Comparison of ENCODE assay signal across 8 cellular contexts in genomic region chr5:37005946-37006540, GRCh38.
DNase-seq lines count a peak whose midpoint lies in the region; ATAC-seq, FAIRE-seq and TF ChIP-seq lines count a peak whose summit lies in the region.

No MANE protein-coding gene starts in this region.

- H3K9me3 ChIP-seq in A549: no peaks in the 10 kb centered on the region

- peak; percentile 61 to 65 for TF ChIP-seq RAD21 in A549 (conservative IDR thresholded peaks at IDR 0.05 in 1 of 2, IDR thresholded peaks at IDR 0.05 in 1 of 2)

- H3K27me3 Mint-ChIP-seq in neural crest cell (ENCODE audit: low read depth): no peaks in the 10 kb centered on the region
- no peaks in the 10 kb centered on the region for H3K27me3 Mint-ChIP-seq in activated CD4-positive, alpha-beta T cell treated with anti-CD3 and anti-CD28 coated beads for 36 hours

- H3K4me1 Mint-ChIP-seq in neural crest cell: peaks cover 6% of the 10 kb centered on the region
- no peaks in the 10 kb centered on the region for H3K4me1 Mint-ChIP-seq in activated CD4-positive, alpha-beta T cell treated with anti-CD3 and anti-CD28 coated beads for 36 hours

- CTCF ChIA-PET in A549 (lab: Yijun Ruan, JAX): interaction anchor here (0.6 to 2.6 kb wide), 15 partner anchors 18 to 291 kb away, joined by 3 to 13 read pairs (median 4); no protein-coding TSS in a partner anchor
- CTCF ChIA-PET in GM10248 (lab: Yijun Ruan, JAX): interaction anchor here (0.9 to 5.3 kb wide), 14 partner anchors 10 to 284 kb away, joined by 3 to 50 read pairs (median 5); no protein-coding TSS in a partner anchor
- CTCF ChIA-PET in activated CD4-positive, alpha-beta T cell treated with anti-CD3 and anti-CD28 coated beads for 36 hours (lab: Charles Lee): interaction anchor here (0.7 to 3.8 kb wide), 16 partner anchors 9 to 305 kb away, joined by 3 to 29 read pairs (median 4); no protein-coding TSS in a partner anchor

- ATAC-seq in A549 (peak in 1 of 2 experiments; percentile 67; a peak in 3 of 6 replicates), GM21390 (IDR thresholded peaks at IDR 0.05; ENCODE audit: unreplicated experiment) (no peak), GM18519 (IDR thresholded peaks at IDR 0.05; ENCODE audit: low FRiP score, unreplicated experiment) (no peak)
- ATAC-seq in activated CD4-positive, alpha-beta T cell treated with anti-CD3 and anti-CD28 coated beads for 36 hours: no peak

- POLR2A ChIA-PET in A549 (lab: Yijun Ruan, JAX) (no interaction called here), GM10248 (lab: Yijun Ruan, JAX) (no interaction called here)
- POLR2A ChIA-PET in activated CD4-positive, alpha-beta T cell treated with anti-CD3 and anti-CD28 coated beads for 36 hours (lab: Charles Lee): no interaction called here

- DNase-seq in A549 (ENCODE audit: low read depth in 1 of 2, low spot score in 1 of 2) (peak; percentile 10 to 31), GM10248 (ENCODE audit: extremely low spot score) (peak; percentile 14), NCI-H526 (lab: John Stamatoyannopoulos, UW) (peak; percentile 48 to 72), dedifferentiated amniotic fluid mesenchymal stem cell (ENCODE audit: extremely low spot score) (peak; percentile 39), neural crest cell (ENCODE audit: low read depth, low spot score) (no peak)
- no peak for DNase-seq in activated CD4-positive, alpha-beta T cell treated with anti-CD3 and anti-CD28 coated beads for 36 hours

- H3K4me3 Mint-ChIP-seq in neural crest cell: no peak overlapping the region
- H3K4me3 Mint-ChIP-seq in activated CD4-positive, alpha-beta T cell treated with anti-CD3 and anti-CD28 coated beads for 36 hours: no peak overlapping the region

- H3K9me3 Mint-ChIP-seq in neural crest cell: no peaks in the 10 kb centered on the region
- no peaks in the 10 kb centered on the region for H3K9me3 Mint-ChIP-seq in activated CD4-positive, alpha-beta T cell treated with anti-CD3 and anti-CD28 coated beads for 36 hours (ENCODE audit: low read depth)

- H3K27ac Mint-ChIP-seq in neural crest cell (ENCODE audit: unreplicated experiment): no peak overlapping the region
- H3K27ac Mint-ChIP-seq in activated CD4-positive, alpha-beta T cell treated with anti-CD3 and anti-CD28 coated beads for 36 hours: no peak overlapping the region

- TF ChIP-seq EP300 in A549 (IDR thresholded peaks at IDR 0.05): no peak

- intact Hi-C loops in activated CD4-positive, alpha-beta T cell treated with anti-CD3 and anti-CD28 coated beads for 36 hours (cut with DNase I, micrococcal nuclease): loop anchor here (1.0 to 5.0 kb wide), 5 partner anchors 129 to 277 kb away; partner anchors contain the start of gene NIPBL (in 1 of the 2)

- H3K27ac ChIP-seq in A549: no peak overlapping the region

- TF ChIP-seq POLR2A in A549 (IDR thresholded peaks at IDR 0.05; ENCODE audit: low read length): no peak

- WGBS in A549 (ENCODE audit: missing lambda C conversion rate): 37% methylated on average over 5 of the region's 5 CpGs

- FAIRE-seq in A549 (lab: Jason Lieb, UNC): peak; percentile 94

- H3K4me3 ChIP-seq in A549: no peak overlapping the region

- H3K4me2 ChIP-seq in A549: no peak overlapping the region

- H3K4me1 ChIP-seq in A549: peaks cover 7% of the 10 kb centered on the region; the same call in 2 of the 3 replicates

- peaks cover 9% of the 10 kb centered on the region for H3K36me3 Mint-ChIP-seq in neural crest cell (ENCODE audit: low read depth)
- H3K36me3 Mint-ChIP-seq in activated CD4-positive, alpha-beta T cell treated with anti-CD3 and anti-CD28 coated beads for 36 hours (ENCODE audit: low read depth): peaks cover 10% of the 10 kb centered on the region

- peak; percentile 72 for TF ChIP-seq CTCF in A549 (IDR thresholded peaks at IDR 0.05)
- TF ChIP-seq CTCF in GM10248 (IDR thresholded peaks at IDR 0.05; ENCODE audit: control extremely low read depth, extremely low read depth, low read depth, missing control alignments): peak; percentile 53
- TF ChIP-seq CTCF in neural crest cell (conservative IDR thresholded peaks at IDR 0.05): peak; percentile 72

TF ChIP-seq in A549, 52 proteins besides CTCF, POLR2A, EP300 and RAD21:
- TF ChIP-seq CBX2 (IDR thresholded peaks at IDR 0.05; ENCODE audit: borderline replicate concordance, low read depth) (no peak), SREBF2 (IDR thresholded peaks at IDR 0.05) (no peak), CHD4 (IDR thresholded peaks at IDR 0.05; ENCODE audit: borderline replicate concordance) (no peak), SMC3 (IDR thresholded peaks at IDR 0.05) (peak; percentile 61; the same call in 2 of the 3 replicates), NPAS2 (CRISPR knock-in tag; IDR thresholded peaks at IDR 0.05; ENCODE audit: borderline replicate concordance) (no peak), HEYL (CRISPR knock-in tag; IDR thresholded peaks at IDR 0.05) (no peak)

Comparison
In these comparisons a context has a peak if more than half of its experiments do, and no peak if none do; other contexts are left out.
1. DNase-seq: peak in A549 (2 of 2), GM10248 (single experiment), NCI-H526 (2 of 2) and dedifferentiated amniotic fluid mesenchymal stem cell (single experiment); none in neural crest cell (single experiment) and activated CD4-positive, alpha-beta T cell treated with anti-CD3 and anti-CD28 coated beads for 36 hours (single experiment).
2. Peak in every context shown above with its lines, with median percentiles within 50 percentile points of each other: CTCF ChIP-seq.